ENCODE assay signal across 1 cellular context in genomic region chr13:44874176-44874575, GRCh38.
TF ChIP-seq lines count a peak whose summit lies in the region.

No MANE protein-coding gene starts in this region.

TF ChIP-seq in IMR-90, 13 proteins besides CTCF, POLR2A, EP300 and RAD21 (continued from another document):
- no peak for TF ChIP-seq MAFK (IDR thresholded peaks at IDR 0.05; ENCODE audit: low read depth, low read length)
- TF ChIP-seq CEBPB (IDR thresholded peaks at IDR 0.05; ENCODE audit: low read depth, low read length) = no peak
- no peak for TF ChIP-seq MXI1 (IDR thresholded peaks at IDR 0.05; ENCODE audit: borderline replicate concordance, low read depth, low read length)
- no peak for TF ChIP-seq ELK1 (IDR thresholded peaks at IDR 0.05; ENCODE audit: borderline replicate concordance, low read depth, low read length)
- TF ChIP-seq NFE2L2 (IDR thresholded peaks at IDR 0.05; ENCODE audit: low read depth, low read length) = no peak
- TF ChIP-seq RFX5 (IDR thresholded peaks at IDR 0.05; ENCODE audit: low read depth, low read length) = no peak
- TF ChIP-seq BHLHE40 (IDR thresholded peaks at IDR 0.05; ENCODE audit: low read depth, low read length) = no peak
- TF ChIP-seq FOS (IDR thresholded peaks at IDR 0.05; ENCODE audit: low read depth, low read length) = no peak
- no peak for TF ChIP-seq MAZ (IDR thresholded peaks at IDR 0.05; ENCODE audit: borderline replicate concordance, low read depth, low read length)
- TF ChIP-seq RCOR1 (IDR thresholded peaks at IDR 0.05; ENCODE audit: insufficient replicate concordance, low read length) = no peak
- no peak for TF ChIP-seq SMC3 (IDR thresholded peaks at IDR 0.05; ENCODE audit: low read depth, low read length)
